ENCODE assay signal across 14 cellular contexts in the genomic region with DNA sequence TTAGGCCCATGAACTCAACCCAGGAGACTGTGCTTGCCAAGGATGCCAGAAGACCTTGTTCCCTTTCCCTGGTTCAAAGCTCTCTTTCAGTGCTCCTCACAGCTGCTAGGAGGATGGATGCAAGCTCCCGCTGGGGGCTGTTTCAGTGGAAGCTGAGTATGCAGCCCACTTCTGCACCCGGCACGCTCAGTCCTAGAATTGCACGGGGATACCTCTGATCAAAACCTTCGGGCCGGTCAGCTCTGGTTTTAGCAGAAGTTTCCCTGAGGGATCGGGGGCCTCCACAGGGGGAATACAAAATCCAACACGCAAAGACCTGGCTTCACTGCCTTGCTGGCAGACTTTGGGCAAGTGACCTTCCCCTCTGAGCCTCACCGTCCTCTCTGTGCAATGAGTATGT.
"Had no signal": no experiment of that assay in that cellular context is flagged by ENCODE, and none has a peak within 500 bp of the region (broad histone marks: within the 10 kb centered on the region; RNA-seq: fewer than 3 reads in every experiment).

No MANE protein-coding gene starts in this region.

- DNase-seq: activated CD4-positive, alpha-beta T cell treated with anti-CD3 and anti-CD28 coated beads for 36 hours; activated naive CD4-positive, alpha-beta T cell treated with anti-CD3 and anti-CD28 coated beads for 36 hours; adrenal gland; caudate nucleus; colonic mucosa; effector CD4-positive, alpha-beta T cell; islet precursor cell; left lung; right cardiac atrium; small intestine; T1000; thyroid gland; WERI-Rb-1 had no signal

- H3K27me3 Mint-ChIP-seq: activated CD4-positive, alpha-beta T cell treated with anti-CD3 and anti-CD28 coated beads for 36 hours had no signal

- H3K9me3 Mint-ChIP-seq: activated naive CD4-positive, alpha-beta T cell treated with anti-CD3 and anti-CD28 coated beads for 36 hours had no signal

- H3K36me3 ChIP-seq: adrenal gland, colonic mucosa, left lung, neutrophil, thyroid gland, WERI-Rb-1 had no signal

- H3K27me3 ChIP-seq: adrenal gland, colonic mucosa, thyroid gland had no signal

- H3K4me3 Mint-ChIP-seq: activated CD4-positive, alpha-beta T cell treated with anti-CD3 and anti-CD28 coated beads for 36 hours; activated naive CD4-positive, alpha-beta T cell treated with anti-CD3 and anti-CD28 coated beads for 36 hours had no signal

- H3K9me3 ChIP-seq: adrenal gland, colonic mucosa, left lung, neutrophil, thyroid gland had no signal

- H3K4me3 ChIP-seq: adrenal gland, colonic mucosa, left lung, thyroid gland had no signal

- H3K27ac ChIP-seq: adrenal gland, left lung, neutrophil, thyroid gland, WERI-Rb-1 had no signal

- ATAC-seq: activated CD4-positive, alpha-beta T cell treated with anti-CD3 and anti-CD28 coated beads for 36 hours; left lung; right cardiac atrium had no signal
